Comparison of ENCODE assay signal across 8 cellular contexts in genomic region chr2:233853883-233854240, GRCh38. TPM values are rescaled to one million over a fixed set of nuclear protein-coding genes. Genes with fewer than 3 reads are reported as not detected.
DNase-seq lines count a peak whose midpoint lies in the region; ATAC-seq, FAIRE-seq and TF ChIP-seq lines count a peak whose summit lies in the region.

No MANE protein-coding gene starts in this region.

- H3K36me3 Mint-ChIP-seq in osteocyte (ENCODE audit: unreplicated experiment): no peaks in the 10 kb centered on the region

- H2AFZ ChIP-seq in H1 (ENCODE audit: low read length): no peak overlapping the region

- H3K4me2 ChIP-seq in H1 (ENCODE audit: insufficient read depth in 1 of 2, low read depth in 2 of 2, low read length in 2 of 2): peak overlapping the region; percentile 87 to 94

- peak overlapping the region; percentile 98 for H2BK5ac ChIP-seq in H1 (ENCODE audit: low read depth, low read length)

- no peak; a peak in 1 of 3 replicates for TF ChIP-seq POLR2A in H1 (IDR thresholded peaks at IDR 0.05; ENCODE audit: control extremely low read depth in 1 of 2, low read depth in 2 of 2, low read length in 2 of 2)

- POLR2A ChIA-PET in H1 (lab: Charles Lee; ENCODE audit: partially characterized antibody): interaction anchor here (1.0 to 1.7 kb wide), 5 partner anchors 10 to 62 kb away, joined by 3 to 6 read pairs (median 3); no protein-coding TSS in a partner anchor

- CTCF ChIA-PET in H1 (lab: Charles Lee; ENCODE audit: partially characterized antibody): interaction anchor here (1.0 to 1.6 kb wide), 2 partner anchors 10 to 75 kb away, joined by 3 read pairs; no protein-coding TSS in a partner anchor

- peaks cover 3% of the 10 kb centered on the region; the same call in 1 of the 2 replicates for H3K79me1 ChIP-seq in H1 (ENCODE audit: low read depth, low read length)

- peak overlapping the region; percentile 100 for H3K4me3 Mint-ChIP-seq in osteocyte (ENCODE audit: unreplicated experiment)

- H4K91ac ChIP-seq in H1 (replicated peaks; ENCODE audit: insufficient read length, low read length): peak overlapping the region; percentile 86

- peaks cover 32% of the 10 kb centered on the region for H3K4me1 Mint-ChIP-seq in osteocyte (ENCODE audit: unreplicated experiment)

- H3K9me3 ChIP-seq in MG63 (no peaks in the 10 kb centered on the region), H1 (ENCODE audit: insufficient read depth in 2 of 2, low read depth in 1 of 2, low read length in 1 of 2) (no peaks in the 10 kb centered on the region)

- H2BK120ac ChIP-seq in H1 (replicated peaks; ENCODE audit: low read depth, low read length): no peak overlapping the region

- H3K27ac ChIP-seq in H1 (ENCODE audit: low read depth, low read length): peak overlapping the region; percentile 67; the same call in 1 of the 2 replicates

- no peak for DNase-seq in GM06990 (ENCODE audit: extremely low read depth, insufficient read length)
- no peak for DNase-seq in MG63
- no peak for DNase-seq in H1 (ENCODE audit: low read depth in 1 of 2, low spot score in 2 of 2)
- peak; percentile 76 for DNase-seq in osteocyte (ENCODE audit: extremely low spot score, unreplicated experiment)
- DNase-seq in NCI-H1105 treated with DMSO at 0.1 percent for 48 hours (lab: John Stamatoyannopoulos, UW): no peak

- H3K27ac Mint-ChIP-seq in osteocyte (ENCODE audit: unreplicated experiment): peak overlapping the region; percentile 97

- H3K27me3 ChIP-seq in GM06990 (replicated peaks; ENCODE audit: control insufficient read depth, insufficient read depth, low read length): no peaks in the 10 kb centered on the region
- H3K27me3 ChIP-seq in MG63: no peaks in the 10 kb centered on the region
- H3K27me3 ChIP-seq in H1 (replicated peaks in 1 of 4; ENCODE audit: control insufficient read depth in 3 of 4, extremely low read depth in 1 of 4, insufficient read depth in 3 of 4, low read length in 3 of 4): no peaks in the 10 kb centered on the region

- H3K56ac ChIP-seq in H1 (replicated peaks; ENCODE audit: insufficient read length, low read depth, low read length): peak overlapping the region; percentile 88

- TF ChIP-seq CTCF in GM06990 (IDR thresholded peaks at IDR 0.05; ENCODE audit: insufficient read depth, low read length, poor library complexity, severe bottlenecking) (no peak), H1 (IDR thresholded peaks at IDR 0.05; ENCODE audit: control extremely low read depth in 1 of 3, insufficient read depth in 1 of 3, low read depth in 1 of 3, low read length in 3 of 3) (no peak), osteocyte (IDR thresholded peaks at IDR 0.05) (no peak)

- no peak for TF ChIP-seq EP300 in H1 (IDR thresholded peaks at IDR 0.05; ENCODE audit: borderline replicate concordance in 1 of 2, low read depth in 2 of 2, low read length in 2 of 2)

- H3K4me3 ChIP-seq in GM06990 (replicated peaks; ENCODE audit: low read depth, low read length) (peak overlapping the region; percentile 94), MG63 (peak overlapping the region; percentile 90), H1 (ENCODE audit: extremely low read depth in 1 of 4, insufficient read depth in 2 of 4, low read depth in 3 of 4, low read length in 4 of 4) (peak overlapping the region; percentile 92 to 99 (median 96))

- ATAC-seq in GM19035 (IDR thresholded peaks at IDR 0.05; ENCODE audit: unreplicated experiment): no peak
- ATAC-seq in HG03378 (IDR thresholded peaks at IDR 0.05; ENCODE audit: unreplicated experiment): no peak
- no peak for ATAC-seq in HG03108 (IDR thresholded peaks at IDR 0.05; ENCODE audit: unreplicated experiment)

- H3K4ac ChIP-seq in H1 (replicated peaks; ENCODE audit: insufficient read length, low read depth, low read length): no peak overlapping the region

- peak overlapping the region; percentile 95; the same call in 1 of the 2 replicates for H3K18ac ChIP-seq in H1 (ENCODE audit: extremely low read depth, low read length)

- H3K36me3 ChIP-seq in GM06990 (ENCODE audit: control insufficient read depth, insufficient read depth, low read length) (peaks cover 8% of the 10 kb centered on the region), MG63 (peaks cover 52% of the 10 kb centered on the region), H1 (ENCODE audit: control insufficient read depth in 2 of 4, insufficient read depth in 4 of 4, low read length in 3 of 4) (peaks cover 23 to 43% (median 26%) of the 10 kb centered on the region in 4 experiments)

- peaks cover 21 to 47% of the 10 kb centered on the region in 2 experiments for H3K79me2 ChIP-seq in H1 (ENCODE audit: control insufficient read depth in 1 of 2, insufficient read depth in 2 of 2, low read length in 2 of 2)

- H3K23ac ChIP-seq in H1 (ENCODE audit: insufficient read length): no peak overlapping the region

- WGBS in H1 (ENCODE audit: extremely low coverage in 1 of 2, insufficient coverage in 1 of 2, insufficient read length in 1 of 2, insufficient replicate concordance in 2 of 2, low coverage in 1 of 2, low lambda C conversion rate in 2 of 2, missing lambda C conversion rate in 1 of 2), 2 experiments: 1% methylated on average over 18 of the region's 25 CpGs; no CpG with 5 or more reads in 1 of the 2 experiments

- no peak overlapping the region for H4K5ac ChIP-seq in H1 (ENCODE audit: insufficient read length, low read depth, low read length)

- no peak overlapping the region for H3K14ac ChIP-seq in H1 (ENCODE audit: insufficient read length)

- TF ChIP-seq RAD21 in H1 (IDR thresholded peaks at IDR 0.05 in 1 of 2, conservative IDR thresholded peaks at IDR 0.05 in 1 of 2; ENCODE audit: low read depth in 2 of 2, low read length in 2 of 2): no peak

- no peak overlapping the region for H2BK20ac ChIP-seq in H1 (ENCODE audit: low read length)

- no peaks in the 10 kb centered on the region for H3K9me3 Mint-ChIP-seq in osteocyte (ENCODE audit: unreplicated experiment)

- no peaks in the 10 kb centered on the region for H3K27me3 Mint-ChIP-seq in osteocyte (ENCODE audit: unreplicated experiment)

- no peak overlapping the region for H2BK12ac ChIP-seq in H1 (ENCODE audit: low read depth, low read length)

- peaks cover 3 to 7% of the 10 kb centered on the region in 2 experiments for H4K20me1 ChIP-seq in H1 (replicated peaks in 1 of 2; ENCODE audit: control insufficient read depth in 1 of 2, insufficient read depth in 2 of 2, low read length in 2 of 2)

- peaks cover 7% of the 10 kb centered on the region for H3K23me2 ChIP-seq in H1 (ENCODE audit: low read depth, low read length)

- H3K4me1 ChIP-seq in H1 (replicated peaks in 1 of 4; ENCODE audit: control insufficient read depth in 3 of 4, insufficient read depth in 4 of 4, low read length in 3 of 4): peaks cover 0 to 5% (median 2%) of the 10 kb centered on the region in 4 experiments; a peak in 4 of 7 replicates

- H2AK5ac ChIP-seq in H1 (ENCODE audit: low read depth, low read length): no peak overlapping the region

- no peak overlapping the region; the same call in 1 of the 2 replicates for H4K8ac ChIP-seq in H1 (ENCODE audit: extremely low read depth, insufficient read depth, low read length)

- no peak for FAIRE-seq in H1 (lab: Jason Lieb, UNC)

- H3K9ac ChIP-seq in H1 (replicated peaks in 1 of 4; ENCODE audit: extremely low read depth in 1 of 4, low read depth in 3 of 4, low read length in 3 of 4): peak overlapping the region; percentile 51 to 89 (median 72)

- H2BK15ac ChIP-seq in H1 (ENCODE audit: low read length): no peak overlapping the region

TF ChIP-seq in H1, 55 proteins besides CTCF, POLR2A, EP300 and RAD21:
- no peak for TF ChIP-seq TAF7 (optimal IDR thresholded peaks at IDR 0.05; ENCODE audit: borderline replicate concordance, low read depth, low read length)
- TF ChIP-seq GABPA (IDR thresholded peaks at IDR 0.05; ENCODE audit: borderline replicate concordance, insufficient read depth, low read length): no peak
- no peak for TF ChIP-seq KDM4A (IDR thresholded peaks at IDR 0.05; ENCODE audit: low read depth, low read length, severe bottlenecking)
- TF ChIP-seq RXRA (IDR thresholded peaks at IDR 0.05; ENCODE audit: insufficient read depth, low read depth, low read length): no peak
- no peak for TF ChIP-seq JUND (IDR thresholded peaks at IDR 0.05; ENCODE audit: low read length)
- no peak for TF ChIP-seq GTF2F1 (IDR thresholded peaks at IDR 0.05; ENCODE audit: borderline replicate concordance, low read depth, low read length)
- TF ChIP-seq MAFK (IDR thresholded peaks at IDR 0.05; ENCODE audit: low read depth, low read length): no peak
- TF ChIP-seq ATF3 (IDR thresholded peaks at IDR 0.05; ENCODE audit: insufficient read depth, low read depth, low read length): no peak
- no peak for TF ChIP-seq CBX8 (IDR thresholded peaks at IDR 0.05; ENCODE audit: borderline replicate concordance, low read depth, low read length)
- no peak for TF ChIP-seq MAX (IDR thresholded peaks at IDR 0.05)
- TF ChIP-seq FOSL1 (IDR thresholded peaks at IDR 0.05; ENCODE audit: insufficient read depth, low read depth, low read length): no peak
- no peak for TF ChIP-seq SRF (IDR thresholded peaks at IDR 0.05; ENCODE audit: low read depth, low read length)
- TF ChIP-seq BACH1 (IDR thresholded peaks at IDR 0.05; ENCODE audit: low read length): no peak
- no peak for TF ChIP-seq SP4 (IDR thresholded peaks at IDR 0.05; ENCODE audit: low read length)

RNA-seq across cellular contexts. Expression of gene HJURP, which starts 0.5 kb away (rescaled TPM):
- total RNA-seq in MG63 (2014; rRNA removed; shearing (Covaris generic); ENCODE audit: low replicate concordance): 59.1 and 67.1 TPM in 2 replicates
- 56.6 and 60.5 TPM in 2 replicates for total RNA-seq in H1 (2021; fragmentation: NEBNext Ultra II Directional; extraction: Animal tissue kit (Norgen Biotek cat#: 25700))
- 39.3 and 49.3 TPM in 2 replicates for polyA plus RNA-seq in H1 (2011; rRNA removed)
- polyA plus RNA-seq in H1 (2011; cell fraction: cytosol; rRNA removed): 50.9 TPM
- 97.3 TPM for polyA plus RNA-seq in H1 (2011; cell fraction: nucleus; rRNA removed)
- polyA plus RNA-seq in H1 (2012, experiment 1 of 2): 37.8 to 45.6 TPM (median 39.2 TPM) in 4 replicates
- 9.4 TPM for polyA plus RNA-seq in H1 (2012, experiment 2 of 2)
- polyA plus RNA-seq in H1 (2013, experiment 1 of 2): 42.7 TPM
- polyA plus RNA-seq in H1 (2013, experiment 2 of 2): 40.0 TPM
- polyA minus RNA-seq in H1 (2011; rRNA and poly(A)+ RNA removed): 157 and 160 TPM in 2 replicates
- 51.7 TPM for polyA minus RNA-seq in H1 (2011; cell fraction: cytosol; rRNA and poly(A)+ RNA removed)
- 52.7 TPM for polyA minus RNA-seq in H1 (2011; cell fraction: nucleus; rRNA and poly(A)+ RNA removed)
- total RNA-seq in osteocyte: 7.7 and 7.9 TPM in 2 replicates
